14 cellular contexts compared by ENCODE assay signal in genomic region chr3:37096292-37096691, GRCh38.
DNase-seq lines count a peak whose midpoint lies in the region; ATAC-seq, FAIRE-seq and TF ChIP-seq lines count a peak whose summit lies in the region.
"Had no signal": no experiment of that assay in that cellular context is flagged by ENCODE, and none has a peak within 500 bp of the region (broad histone marks: within the 10 kb centered on the region; RNA-seq: fewer than 3 reads in every experiment).

No MANE protein-coding gene starts in this region.

- no peak overlapping the region for H3K4me3 ChIP-seq in heart left ventricle
- no peak overlapping the region for H3K4me3 ChIP-seq in right atrium auricular region
- H3K4me3 ChIP-seq in bronchial epithelial cell (ENCODE audit: low read depth, low read length): no peak overlapping the region
- no peak overlapping the region for H3K4me3 ChIP-seq in uterus
- no peak overlapping the region for H3K4me3 ChIP-seq in sigmoid colon
- H3K4me3 ChIP-seq: ovary, tibial artery had no signal

- peak in 2 of 4 donors; percentile 30 to 54 for ATAC-seq in heart left ventricle
- ATAC-seq in stimulated activated naive B cell treated with anti-CD40 and anti-IgM and Interleukin-4, amounts not matched to agents 10 μg/mL and 1 μg/mL and 100 μg/mL, for 72 hours (replicated peaks): no peak

- no peak for FAIRE-seq in bronchial epithelial cell (lab: Jason Lieb, UNC)
- FAIRE-seq: A204.1 had no signal

- H3K4me3 Mint-ChIP-seq in stimulated activated naive B cell treated with anti-CD40 and anti-IgM and Interleukin-4, amounts not matched to agents 10 μg/mL and 1 μg/mL and 100 μg/mL, for 72 hours: no peak overlapping the region

- no peaks in the 10 kb centered on the region for H3K9me3 ChIP-seq in heart left ventricle
- no peaks in the 10 kb centered on the region for H3K9me3 ChIP-seq in right atrium auricular region
- no peaks in the 10 kb centered on the region for H3K9me3 ChIP-seq in uterus
- H3K9me3 ChIP-seq in sigmoid colon: no peaks in the 10 kb centered on the region
- H3K9me3 ChIP-seq: ovary, tibial artery had no signal

- no peak for TF ChIP-seq EP300 in sigmoid colon (IDR thresholded peaks at IDR 0.05)

- H3K27me3 ChIP-seq in heart left ventricle: no peaks in the 10 kb centered on the region
- H3K27me3 ChIP-seq in right atrium auricular region: no peaks in the 10 kb centered on the region
- no peaks in the 10 kb centered on the region for H3K27me3 ChIP-seq in bronchial epithelial cell (ENCODE audit: control insufficient read depth, insufficient read depth, low read length)
- no peaks in the 10 kb centered on the region for H3K27me3 ChIP-seq in uterus
- no peaks in the 10 kb centered on the region for H3K27me3 ChIP-seq in sigmoid colon
- H3K27me3 ChIP-seq: ovary, tibial artery had no signal

- no peak for DNase-seq in heart left ventricle
- no peak for DNase-seq in right atrium auricular region (ENCODE audit: low spot score)
- DNase-seq in bronchial epithelial cell (ENCODE audit: low read depth): peak; percentile 12
- peak; percentile 80 for DNase-seq in kidney tubule cell (ENCODE audit: low spot score)
- DNase-seq in uterus: no peak
- DNase-seq in MV-4-11 (lab: John Stamatoyannopoulos, UW): no peak
- DNase-seq in sigmoid colon: no peak
- no peak for DNase-seq in stimulated activated naive B cell treated with anti-CD40 and anti-IgM and Interleukin-4, amounts not matched to agents 10 μg/mL and 1 μg/mL and 100 μg/mL, for 72 hours
- DNase-seq: activated CD4-positive, alpha-beta T cell treated with anti-CD3 and anti-CD28 coated beads for 4 hours; activated gamma-delta T cell treated with Interleukin-2 at 50 U/mL for 16 hours; NCI-H526; ovary; tibial artery had no signal

- no peak for TF ChIP-seq CTCF in heart left ventricle (IDR thresholded peaks at IDR 0.05)
- no peak for TF ChIP-seq CTCF in right atrium auricular region (IDR thresholded peaks at IDR 0.05)
- no peak for TF ChIP-seq CTCF in bronchial epithelial cell (IDR thresholded peaks at IDR 0.05; ENCODE audit: insufficient read depth, low read length, severe bottlenecking)
- TF ChIP-seq CTCF in uterus (IDR thresholded peaks at IDR 0.05): no peak
- TF ChIP-seq CTCF in sigmoid colon (IDR thresholded peaks at IDR 0.05): no peak

- H3K27ac ChIP-seq in heart left ventricle (peak overlapping the region in 10 of 12 donors; percentile 27 to 64 (median 32)), right atrium auricular region (peak overlapping the region in 1 of 2 donors; percentile 42), uterus (peak overlapping the region; percentile 41 to 45), sigmoid colon (peak overlapping the region in 2 of 4 donors; percentile 13 to 30)

- H3K9me3 Mint-ChIP-seq in stimulated activated naive B cell treated with anti-CD40 and anti-IgM and Interleukin-4, amounts not matched to agents 10 μg/mL and 1 μg/mL and 100 μg/mL, for 72 hours: no peaks in the 10 kb centered on the region

- no peak overlapping the region for H3K27ac Mint-ChIP-seq in stimulated activated naive B cell treated with anti-CD40 and anti-IgM and Interleukin-4, amounts not matched to agents 10 μg/mL and 1 μg/mL and 100 μg/mL, for 72 hours

- no peaks in the 10 kb centered on the region for H3K27me3 Mint-ChIP-seq in stimulated activated naive B cell treated with anti-CD40 and anti-IgM and Interleukin-4, amounts not matched to agents 10 μg/mL and 1 μg/mL and 100 μg/mL, for 72 hours

- peaks cover 0 to 45% (median 28%) of the 10 kb centered on the region in 9 donors for H3K36me3 ChIP-seq in heart left ventricle
- H3K36me3 ChIP-seq in right atrium auricular region: peaks cover 10% of the 10 kb centered on the region
- peaks cover 4% of the 10 kb centered on the region for H3K36me3 ChIP-seq in bronchial epithelial cell (ENCODE audit: control insufficient read depth, insufficient read depth, low read length)
- H3K36me3 ChIP-seq in uterus: no peaks in the 10 kb centered on the region
- H3K36me3 ChIP-seq in sigmoid colon: peaks cover 0 to 33% (median 0%) of the 10 kb centered on the region in 4 donors
- H3K36me3 ChIP-seq: ovary had no signal

- no peak for TF ChIP-seq POLR2A in heart left ventricle (IDR thresholded peaks at IDR 0.05)
- no peak for TF ChIP-seq POLR2A in uterus (IDR thresholded peaks at IDR 0.05)
- no peak for TF ChIP-seq POLR2A in sigmoid colon (IDR thresholded peaks at IDR 0.05)

- no peaks in the 10 kb centered on the region for H3K4me1 Mint-ChIP-seq in stimulated activated naive B cell treated with anti-CD40 and anti-IgM and Interleukin-4, amounts not matched to agents 10 μg/mL and 1 μg/mL and 100 μg/mL, for 72 hours

- peaks cover 0 to 37% (median 19%) of the 10 kb centered on the region in 12 donors for H3K4me1 ChIP-seq in heart left ventricle
- peaks cover 0 to 19% of the 10 kb centered on the region in 2 donors for H3K4me1 ChIP-seq in right atrium auricular region
- H3K4me1 ChIP-seq in uterus: no peaks in the 10 kb centered on the region
- H3K4me1 ChIP-seq in sigmoid colon: peaks cover 0 to 20% (median 3%) of the 10 kb centered on the region in 4 donors

- WGBS in heart left ventricle, 4 donors: 2 to 9% (median 5%) methylated on average over 1 of the region's 1 CpG
- WGBS in sigmoid colon, 2 donors: 64 to 82% methylated on average over 1 of the region's 1 CpG

- H3K36me3 Mint-ChIP-seq in stimulated activated naive B cell treated with anti-CD40 and anti-IgM and Interleukin-4, amounts not matched to agents 10 μg/mL and 1 μg/mL and 100 μg/mL, for 72 hours: peaks cover 15% of the 10 kb centered on the region in 2 donors

- intact Hi-C loops in heart left ventricle (cut with DNase I): loop anchor here in 3 of 10 donors (10.0 kb wide), 2 partner anchors 101 to 119 kb away; partner anchors contain the start of genes EPM2AIP1 (in 1 of the 3) and MLH1 (in 1 of the 3)
- intact Hi-C loops in uterus (cut with DNase I; ENCODE audit: low total_unique reads): no loop called here
- intact Hi-C loops in sigmoid colon (cut with DNase I): no loop called here

Comparison
In these comparisons a context has a peak if more than half of its experiments do, and no peak if none do; other contexts are left out.
1. DNase-seq: peak in bronchial epithelial cell (single experiment) and kidney tubule cell (single experiment); none in heart left ventricle (0 of 5), right atrium auricular region (single experiment), uterus (0 of 2), MV-4-11 (single experiment), sigmoid colon (single experiment) and stimulated activated naive B cell treated with anti-CD40 and anti-IgM and Interleukin-4, amounts not matched to agents 10 μg/mL and 1 μg/mL and 100 μg/mL, for 72 hours (single experiment).